2 cellular contexts compared by ENCODE assay signal in the genomic region with DNA sequence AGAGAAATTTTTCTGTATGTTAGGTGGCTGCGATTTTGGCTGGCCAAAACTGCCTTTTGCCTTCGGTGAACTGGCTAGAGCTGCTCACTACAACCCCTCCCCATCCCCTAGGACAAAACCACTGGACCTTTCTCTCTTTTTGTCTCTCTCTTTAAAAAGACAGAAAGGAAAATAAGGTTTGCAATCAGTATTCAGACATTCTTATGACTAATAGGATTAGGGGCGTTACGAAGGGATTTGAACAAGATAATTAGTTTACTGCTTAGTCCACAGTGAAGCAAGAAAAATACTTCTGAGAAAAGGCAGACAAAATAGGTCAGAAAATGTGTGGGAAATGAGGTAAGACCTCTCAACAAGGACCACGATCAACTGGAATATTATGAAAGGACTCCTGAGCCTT.
TF ChIP-seq lines count a peak whose summit lies in the region.

No MANE protein-coding gene starts in this region.

TF ChIP-seq in endothelial cell of umbilical vein, 7 proteins besides CTCF, POLR2A, EP300 and RAD21 (continued from another document):
- no peak for TF ChIP-seq JUN (IDR thresholded peaks at IDR 0.05; ENCODE audit: borderline replicate concordance, insufficient read depth, insufficient read length, low read depth)
- TF ChIP-seq MYC (IDR thresholded peaks at IDR 0.05; ENCODE audit: low read depth, low read length), result no peak
- no peak for TF ChIP-seq GATA2 (IDR thresholded peaks at IDR 0.05; ENCODE audit: insufficient read depth, insufficient read length, low read depth, low read length)
- no peak for TF ChIP-seq POLR2AphosphoS5 (IDR thresholded peaks at IDR 0.05; ENCODE audit: insufficient read depth, low read depth, low read length)
- TF ChIP-seq, protein P1, sequence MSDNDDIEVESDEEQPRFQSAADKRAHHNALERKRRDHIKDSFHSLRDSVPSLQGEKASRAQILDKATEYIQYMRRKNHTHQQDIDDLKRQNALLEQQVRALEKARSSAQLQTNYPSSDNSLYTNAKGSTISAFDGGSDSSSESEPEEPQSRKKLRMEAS (IDR thresholded peaks at IDR 0.05; ENCODE audit: insufficient read depth, insufficient read length), result no peak
- no peak for TF ChIP-seq FOS (IDR thresholded peaks at IDR 0.05; ENCODE audit: borderline replicate concordance, insufficient read depth, low read length)

TF ChIP-seq in HepG2, 621 proteins besides CTCF, POLR2A, EP300 and RAD21 (continued from another document):
- TF ChIP-seq, protein P2, sequence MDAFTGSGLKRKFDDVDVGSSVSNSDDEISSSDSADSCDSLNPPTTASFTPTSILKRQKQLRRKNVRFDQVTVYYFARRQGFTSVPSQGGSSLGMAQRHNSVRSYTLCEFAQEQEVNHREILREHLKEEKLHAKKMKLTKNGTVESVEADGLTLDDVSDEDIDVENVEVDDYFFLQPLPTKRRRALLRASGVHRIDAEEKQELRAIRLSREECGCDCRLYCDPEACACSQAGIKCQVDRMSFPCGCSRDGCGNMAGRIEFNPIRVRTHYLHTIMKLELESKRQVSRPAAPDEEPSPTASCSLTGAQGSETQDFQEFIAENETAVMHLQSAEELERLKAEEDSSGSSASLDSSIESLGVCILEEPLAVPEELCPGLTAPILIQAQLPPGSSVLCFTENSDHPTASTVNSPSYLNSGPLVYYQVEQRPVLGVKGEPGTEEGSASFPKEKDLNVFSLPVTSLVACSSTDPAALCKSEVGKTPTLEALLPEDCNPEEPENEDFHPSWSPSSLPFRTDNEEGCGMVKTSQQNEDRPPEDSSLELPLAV (CRISPR knock-in tag; conservative IDR thresholded peaks at IDR 0.05; ENCODE audit: low read depth), result no peak
- TF ChIP-seq, protein P3, sequence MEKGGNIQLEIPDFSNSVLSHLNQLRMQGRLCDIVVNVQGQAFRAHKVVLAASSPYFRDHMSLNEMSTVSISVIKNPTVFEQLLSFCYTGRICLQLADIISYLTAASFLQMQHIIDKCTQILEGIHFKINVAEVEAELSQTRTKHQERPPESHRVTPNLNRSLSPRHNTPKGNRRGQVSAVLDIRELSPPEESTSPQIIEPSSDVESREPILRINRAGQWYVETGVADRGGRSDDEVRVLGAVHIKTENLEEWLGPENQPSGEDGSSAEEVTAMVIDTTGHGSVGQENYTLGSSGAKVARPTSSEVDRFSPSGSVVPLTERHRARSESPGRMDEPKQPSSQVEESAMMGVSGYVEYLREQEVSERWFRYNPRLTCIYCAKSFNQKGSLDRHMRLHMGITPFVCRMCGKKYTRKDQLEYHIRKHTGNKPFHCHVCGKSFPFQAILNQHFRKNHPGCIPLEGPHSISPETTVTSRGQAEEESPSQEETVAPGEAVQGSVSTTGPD (CRISPR knock-in tag; IDR thresholded peaks at IDR 0.05), result no peak
- TF ChIP-seq ZEB1 (IDR thresholded peaks at IDR 0.05; ENCODE audit: insufficient replicate concordance, low read depth) (no peak), PAF1 (CRISPR knock-in tag; IDR thresholded peaks at IDR 0.05) (no peak), ZNF256 (CRISPR knock-in tag; conservative IDR thresholded peaks at IDR 0.05) (no peak), ADNP (CRISPR knock-in tag; IDR thresholded peaks at IDR 0.05) (no peak), PPARG (CRISPR knock-in tag; conservative IDR thresholded peaks at IDR 0.05) (no peak), WIZ (CRISPR knock-in tag; IDR thresholded peaks at IDR 0.05) (no peak), HMGA1 (CRISPR knock-in tag; conservative IDR thresholded peaks at IDR 0.05) (no peak), CHCHD3 (CRISPR knock-in tag; IDR thresholded peaks at IDR 0.05) (no peak), TEAD2 (CRISPR knock-in tag; IDR thresholded peaks at IDR 0.05) (no peak), ZNF589 (CRISPR knock-in tag; conservative IDR thresholded peaks at IDR 0.05) (no peak), ZNF30 (CRISPR knock-in tag; IDR thresholded peaks at IDR 0.05) (no peak)
- TF ChIP-seq, protein P4, sequence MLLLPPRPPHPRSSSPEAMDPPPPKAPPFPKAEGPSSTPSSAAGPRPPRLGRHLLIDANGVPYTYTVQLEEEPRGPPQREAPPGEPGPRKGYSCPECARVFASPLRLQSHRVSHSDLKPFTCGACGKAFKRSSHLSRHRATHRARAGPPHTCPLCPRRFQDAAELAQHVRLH (CRISPR knock-in tag; IDR thresholded peaks at IDR 0.05; ENCODE audit: borderline replicate concordance, low read depth), result no peak
